ENCODE assay signal across 8 cellular contexts in the genomic region with DNA sequence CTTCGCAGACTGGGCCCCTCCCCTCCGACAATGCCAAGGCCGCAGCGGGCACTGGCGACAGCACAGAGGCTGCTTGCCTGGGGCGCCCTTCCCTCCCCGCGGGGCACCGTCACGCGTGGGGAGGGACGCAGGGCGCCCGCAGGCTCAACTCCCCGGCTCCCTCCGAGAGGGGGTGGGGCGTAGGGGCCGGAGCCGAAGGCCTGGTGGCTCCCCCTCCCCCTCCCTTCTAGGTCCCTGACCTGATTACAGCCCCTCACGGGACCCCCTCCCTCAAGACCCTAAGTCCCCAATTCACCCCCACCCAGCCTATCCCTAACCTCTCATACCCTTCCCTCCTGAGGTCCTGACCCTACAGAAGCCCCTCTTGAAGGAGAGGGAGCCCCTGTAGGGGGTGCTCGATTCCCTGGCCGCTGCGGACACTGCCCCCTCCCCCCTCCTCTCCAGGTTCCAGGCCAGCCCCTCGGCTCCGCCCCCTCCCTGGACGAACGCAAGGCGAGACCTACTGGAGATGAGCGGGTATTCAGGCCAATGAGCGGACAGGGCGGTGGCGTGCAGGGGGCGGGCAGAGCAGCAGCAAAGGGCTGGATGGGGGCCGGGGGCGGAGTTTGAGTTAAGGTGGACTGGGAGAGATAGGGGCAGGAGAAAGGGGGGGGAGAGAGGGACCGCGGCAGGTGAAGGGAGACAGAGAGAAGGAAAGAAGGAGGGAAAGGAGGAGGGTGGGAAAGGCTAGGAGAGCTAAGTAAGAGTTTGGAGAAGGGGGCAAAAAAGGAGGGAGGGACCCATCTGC. TPM values are rescaled to one million over a fixed set of nuclear protein-coding genes. Genes with fewer than 3 reads are reported as not detected.
A peak's percentile ranks its signal among the peaks of the same experiment; 100 is the strongest.
DNase-seq lines count a peak whose midpoint lies in the region; TF ChIP-seq lines count a peak whose summit lies in the region.

No MANE protein-coding gene starts in this region.

- TF ChIP-seq CTCF in HFFc6 (IDR thresholded peaks at IDR 0.05), result peak; percentile 67
- no peak for TF ChIP-seq CTCF in glutamatergic neuron (IDR thresholded peaks at IDR 0.05; ENCODE audit: partially characterized antibody, unreplicated experiment)
- peak; percentile 45 for TF ChIP-seq CTCF in osteoblast (IDR thresholded peaks at IDR 0.05; ENCODE audit: extremely low read depth, low read depth, low read length)
- TF ChIP-seq CTCF in testis (IDR thresholded peaks at IDR 0.05), result peak in 2 of 3 experiments; percentile 17 to 25

- no peaks in the 10 kb centered on the region for H3K36me3 Mint-ChIP-seq in HFFc6 (ENCODE audit: low read depth)
- no peaks in the 10 kb centered on the region for H3K36me3 Mint-ChIP-seq in activated naive CD8-positive, alpha-beta T cell
- H3K36me3 Mint-ChIP-seq in glutamatergic neuron (ENCODE audit: unreplicated experiment), result no peaks in the 10 kb centered on the region

- TF ChIP-seq POLR2A in testis (IDR thresholded peaks at IDR 0.05), result peak; percentile 53

- H3K4me2 ChIP-seq in osteoblast (ENCODE audit: insufficient read depth, low read length), result peak overlapping the region; percentile 87

- intact Hi-C loops in testis (cut with DNase I; ENCODE audit: low total_unique reads), result no loop called here

- DNase-seq in GF-D8 (lab: John Stamatoyannopoulos, UW), result peak; percentile 94
- peak; percentile 98 for DNase-seq in HFFc6
- DNase-seq in NCI-H1105 (lab: John Stamatoyannopoulos, UW), result peak; percentile 99
- peak; percentile 100 for DNase-seq in SKM-1 (lab: John Stamatoyannopoulos, UW; ENCODE audit: unreplicated experiment)
- peak; percentile 100 for DNase-seq in glutamatergic neuron
- DNase-seq in osteoblast (ENCODE audit: insufficient read length, low spot score, missing footprints), result peak; percentile 100
- DNase-seq in testis, result peak; percentile 100

- no peaks in the 10 kb centered on the region; the same call in 1 of the 2 replicates for H3K27me3 Mint-ChIP-seq in HFFc6 (ENCODE audit: insufficient read depth)
- no peaks in the 10 kb centered on the region for H3K27me3 Mint-ChIP-seq in activated naive CD8-positive, alpha-beta T cell
- H3K27me3 Mint-ChIP-seq in glutamatergic neuron (ENCODE audit: unreplicated experiment), result peaks cover 12% of the 10 kb centered on the region

- H3K4me1 ChIP-seq in osteoblast (ENCODE audit: insufficient read depth, low read length) (peaks cover 40% of the 10 kb centered on the region), testis (peaks cover 31% of the 10 kb centered on the region)

- peak overlapping the region; percentile 92 for H3K4me3 Mint-ChIP-seq in HFFc6
- peak overlapping the region; percentile 87 for H3K4me3 Mint-ChIP-seq in activated naive CD8-positive, alpha-beta T cell
- H3K4me3 Mint-ChIP-seq in glutamatergic neuron (ENCODE audit: unreplicated experiment), result peak overlapping the region; percentile 82

- peak overlapping the region; percentile 79 for H3K27ac Mint-ChIP-seq in HFFc6
- H3K27ac Mint-ChIP-seq in activated naive CD8-positive, alpha-beta T cell, result peak overlapping the region; percentile 88
- H3K27ac Mint-ChIP-seq in glutamatergic neuron (ENCODE audit: unreplicated experiment), result no peak overlapping the region

- H3K36me3 ChIP-seq in osteoblast (ENCODE audit: insufficient read depth, low read length), result no peaks in the 10 kb centered on the region
- no peaks in the 10 kb centered on the region for H3K36me3 ChIP-seq in testis (ENCODE audit: low read depth, missing control alignments)

- peak overlapping the region; percentile 90 for H3K4me3 ChIP-seq in osteoblast (ENCODE audit: insufficient read depth, low read length)
- peak overlapping the region; percentile 77 to 84 for H3K4me3 ChIP-seq in testis

- H3K27me3 ChIP-seq in osteoblast (ENCODE audit: insufficient read depth, low read length) (no peaks in the 10 kb centered on the region), testis (no peaks in the 10 kb centered on the region)

- peaks cover 43% of the 10 kb centered on the region for H3K79me2 ChIP-seq in osteoblast (ENCODE audit: insufficient read depth, low read length)

- peak overlapping the region; percentile 94 for H2AFZ ChIP-seq in osteoblast (ENCODE audit: low read length)

- H4K20me1 ChIP-seq in osteoblast (ENCODE audit: insufficient read depth, low read length), result peaks cover 17% of the 10 kb centered on the region

- peak overlapping the region; percentile 65 for H3K27ac ChIP-seq in osteoblast (ENCODE audit: low read depth, low read length)
- peak overlapping the region; percentile 98 for H3K27ac ChIP-seq in testis

- H3K9me3 ChIP-seq in osteoblast (ENCODE audit: low read depth, low read length) (no peaks in the 10 kb centered on the region), testis (no peaks in the 10 kb centered on the region)

- WGBS in testis, 2 donors, result 1% methylated on average over 23 to 36 of the region's 37 CpGs

- H3K4me1 Mint-ChIP-seq in HFFc6 (ENCODE audit: low read depth) (peaks cover 37% of the 10 kb centered on the region), glutamatergic neuron (ENCODE audit: low read depth, unreplicated experiment) (peaks cover 10% of the 10 kb centered on the region)
- peaks cover 55% of the 10 kb centered on the region for H3K4me1 Mint-ChIP-seq in activated naive CD8-positive, alpha-beta T cell (ENCODE audit: low read depth)

- H3K9me3 Mint-ChIP-seq in HFFc6, result no peaks in the 10 kb centered on the region
- no peaks in the 10 kb centered on the region for H3K9me3 Mint-ChIP-seq in activated naive CD8-positive, alpha-beta T cell (ENCODE audit: low read depth)
- H3K9me3 Mint-ChIP-seq in glutamatergic neuron (ENCODE audit: unreplicated experiment), result peaks cover 5% of the 10 kb centered on the region

RNA-seq across cellular contexts. Expression of a gene that starts 0.7 kb away (rescaled TPM):
- 10 to 100 TPM; 31.1 to 37.1 (median 34.1) TPM for total RNA-seq in HFFc6 (2021; fragmentation: NEBNext Ultra II Directional; extraction: Animal tissue kit (Norgen Biotek cat#: 25700))
- total RNA-seq in glutamatergic neuron (ENCODE audit: unreplicated experiment), result 8.1 TPM
- total RNA-seq in osteoblast, result 18.6 and 23.5 TPM in 2 replicates
- total RNA-seq in testis, result 10 to 100 TPM; 21.1 to 22.4 TPM
- 18.6 TPM for polyA plus RNA-seq in testis (ENCODE audit: insufficient read depth, low read depth, low replicate concordance)

RNA-seq across cellular contexts. Expression of a gene that starts 8.5 kb away (rescaled TPM):
- under 1 TPM in 1 of 6 experiments, not detected in 5; 0.46 TPM for total RNA-seq in HFFc6 (2021; fragmentation: NEBNext Ultra II Directional; extraction: Animal tissue kit (Norgen Biotek cat#: 25700))
- total RNA-seq in glutamatergic neuron (ENCODE audit: unreplicated experiment) (1.3 TPM), osteoblast (0.88 TPM in 1 of 2 replicates, not detected in the other), testis (1 to 10 TPM in 1 of 2 donors, not detected in 1; 1.1 TPM)
- polyA plus RNA-seq in testis (ENCODE audit: insufficient read depth, low read depth, low replicate concordance), result not detected

RNA-seq across cellular contexts. Expression of a gene that starts 18.7 kb away (rescaled TPM):
- total RNA-seq in HFFc6 (2021; fragmentation: NEBNext Ultra II Directional; extraction: Animal tissue kit (Norgen Biotek cat#: 25700)), result 10 to 100 TPM; 25.1 to 35.3 (median 29.6) TPM
- total RNA-seq in glutamatergic neuron (ENCODE audit: unreplicated experiment), result 68.8 TPM
- 17.1 and 20.6 TPM in 2 replicates for total RNA-seq in osteoblast
- total RNA-seq in testis, result 10 to 100 TPM; 26.5 to 35.0 TPM
- polyA plus RNA-seq in testis (ENCODE audit: insufficient read depth, low read depth, low replicate concordance), result 46.5 TPM

RNA-seq across cellular contexts. Expression of a gene that starts 27.4 kb away (rescaled TPM):
- 100 to 1,000 TPM in 3 of 6 experiments, 10 to 100 TPM in 3; 52.7 to 111 (median 98.8) TPM for total RNA-seq in HFFc6 (2021; fragmentation: NEBNext Ultra II Directional; extraction: Animal tissue kit (Norgen Biotek cat#: 25700))
- 22.8 TPM for total RNA-seq in glutamatergic neuron (ENCODE audit: unreplicated experiment)
- total RNA-seq in osteoblast, result 23.2 and 23.3 TPM in 2 replicates
- total RNA-seq in testis, result 10 to 100 TPM; 45.5 to 84.3 TPM
- polyA plus RNA-seq in testis (ENCODE audit: insufficient read depth, low read depth, low replicate concordance), result 100 TPM

RNA-seq across cellular contexts. Expression of a gene that starts 31.3 kb away (rescaled TPM):
- total RNA-seq in HFFc6 (2021; fragmentation: NEBNext Ultra II Directional; extraction: Animal tissue kit (Norgen Biotek cat#: 25700)), result 100 to 1,000 TPM; 371 to 461 (median 401) TPM
- total RNA-seq in glutamatergic neuron (ENCODE audit: unreplicated experiment), result 155 TPM
- total RNA-seq in osteoblast, result 230 and 239 TPM in 2 replicates
- 10 to 100 TPM; 47.9 to 59.3 TPM for total RNA-seq in testis
- polyA plus RNA-seq in testis (ENCODE audit: insufficient read depth, low read depth, low replicate concordance), result 49.0 TPM

Comparison
In these comparisons a context has a peak if more than half of its experiments do, and no peak if none do; other contexts are left out.
1. Peak in every context shown above with its lines: DNase-seq, H3K4me3 ChIP-seq and H3K27ac ChIP-seq.